ENCODE assay signal across 8 cellular contexts in the genomic region with DNA sequence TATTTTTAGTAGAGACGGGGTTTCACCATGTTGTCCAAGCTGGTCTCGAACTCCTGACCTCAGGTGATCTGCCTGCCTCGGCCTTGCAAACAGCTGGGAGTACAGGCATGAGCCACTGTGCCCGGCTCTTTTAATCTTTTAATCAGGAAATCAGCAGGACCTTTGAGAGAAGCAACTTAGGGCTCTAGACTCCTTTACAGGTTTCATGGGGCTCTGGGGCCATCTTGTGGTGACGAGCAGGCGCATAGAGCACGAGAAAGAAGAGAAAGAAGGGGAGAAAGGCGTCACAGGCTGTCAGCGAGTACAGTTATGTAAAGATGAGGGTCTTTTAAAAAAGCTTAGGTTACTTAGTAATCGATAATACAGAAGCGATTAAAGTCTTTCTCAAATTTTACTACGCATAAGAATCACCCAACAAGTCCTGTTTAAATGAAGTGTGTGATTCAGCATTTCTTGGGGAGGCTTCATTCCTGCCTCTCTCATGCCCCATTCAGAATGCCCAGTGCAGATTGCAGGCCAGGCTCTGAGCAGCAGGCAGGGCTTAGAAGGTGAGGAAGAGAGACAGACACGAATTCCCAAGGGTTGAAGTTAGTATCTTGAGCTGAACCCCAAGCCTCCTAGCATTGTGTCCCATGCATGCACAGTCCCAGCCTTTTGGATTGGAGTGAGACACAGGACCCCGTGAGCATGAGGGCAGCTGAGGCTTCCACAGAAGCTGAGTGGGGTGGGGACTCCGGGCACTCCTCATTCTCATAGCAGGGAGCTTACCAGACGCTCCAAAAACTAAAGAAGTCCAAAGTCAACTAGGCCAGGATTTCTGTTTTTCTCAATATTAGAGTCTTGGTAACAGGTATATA. TPM values are rescaled to one million over a fixed set of nuclear protein-coding genes. Genes with fewer than 3 reads are reported as not detected.
DNase-seq lines count a peak whose midpoint lies in the region; ATAC-seq and TF ChIP-seq lines count a peak whose summit lies in the region.

No MANE protein-coding gene starts in this region.

- TF ChIP-seq EP300 in Ishikawa (IDR thresholded peaks at IDR 0.05; ENCODE audit: borderline replicate concordance), result no peak

- no peaks in the 10 kb centered on the region for H3K9me3 ChIP-seq in Peyer's patch

- TF ChIP-seq CTCF in Peyer's patch (IDR thresholded peaks at IDR 0.05), result peak in 4 of 6 experiments; percentile 63 to 89 (median 85)

- H3K36me3 ChIP-seq in Peyer's patch, result no peaks in the 10 kb centered on the region

- peaks cover 0 to 14% (median 0%) of the 10 kb centered on the region in 4 donors for H3K4me1 ChIP-seq in Peyer's patch

- H3K27me3 ChIP-seq in Peyer's patch, result no peaks in the 10 kb centered on the region

- no peak overlapping the region for H3K4me3 ChIP-seq in Peyer's patch

- ATAC-seq in GM21390 (IDR thresholded peaks at IDR 0.05; ENCODE audit: unreplicated experiment) (peak; percentile 87), GM18505 (IDR thresholded peaks at IDR 0.05; ENCODE audit: unreplicated experiment) (no peak)

- DNase-seq in DMS79 treated with DMSO at 0.1 percent for 48 hours (lab: John Stamatoyannopoulos, UW), result peak; percentile 4
- DNase-seq in Peyer's patch, result peak; percentile 42 to 86 (median 67)
- DNase-seq in activated naive CD4-positive, alpha-beta T cell treated with anti-CD3 and anti-CD28 coated beads, Interleukin-2, amount 50 U/mL, for 16 hours, result peak; percentile 58
- DNase-seq in glomerular visceral epithelial cell (ENCODE audit: extremely low spot score), result peak; percentile 86
- peak; percentile 88 for DNase-seq in pons (ENCODE audit: low spot score)

- peak; percentile 87 for TF ChIP-seq RAD21 in Ishikawa (IDR thresholded peaks at IDR 0.05; ENCODE audit: low read depth)

- TF ChIP-seq POLR2A in Peyer's patch (IDR thresholded peaks at IDR 0.05) (no peak), GM18505 (IDR thresholded peaks at IDR 0.05; ENCODE audit: borderline replicate concordance, extremely low read depth, insufficient read depth, insufficient read length) (no peak)

- no peak overlapping the region for H3K27ac ChIP-seq in Peyer's patch

TF ChIP-seq in Ishikawa, 13 proteins besides CTCF, POLR2A, EP300 and RAD21:
- TF ChIP-seq EGR1 (IDR thresholded peaks at IDR 0.05), result no peak
- TF ChIP-seq TCF12 (IDR thresholded peaks at IDR 0.05; ENCODE audit: low read depth), result no peak
- no peak for TF ChIP-seq NFIC (IDR thresholded peaks at IDR 0.05)
- no peak for TF ChIP-seq YY1 (IDR thresholded peaks at IDR 0.05; ENCODE audit: low read depth)
- TF ChIP-seq CREB1 (IDR thresholded peaks at IDR 0.05; ENCODE audit: low read depth), result no peak
- TF ChIP-seq, protein P1, sequence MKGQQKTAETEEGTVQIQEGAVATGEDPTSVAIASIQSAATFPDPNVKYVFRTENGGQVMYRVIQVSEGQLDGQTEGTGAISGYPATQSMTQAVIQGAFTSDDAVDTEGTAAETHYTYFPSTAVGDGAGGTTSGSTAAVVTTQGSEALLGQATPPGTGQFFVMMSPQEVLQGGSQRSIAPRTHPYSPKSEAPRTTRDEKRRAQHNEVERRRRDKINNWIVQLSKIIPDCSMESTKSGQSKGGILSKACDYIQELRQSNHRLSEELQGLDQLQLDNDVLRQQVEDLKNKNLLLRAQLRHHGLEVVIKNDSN (IDR thresholded peaks at IDR 0.05), result no peak
- TF ChIP-seq, protein P2, sequence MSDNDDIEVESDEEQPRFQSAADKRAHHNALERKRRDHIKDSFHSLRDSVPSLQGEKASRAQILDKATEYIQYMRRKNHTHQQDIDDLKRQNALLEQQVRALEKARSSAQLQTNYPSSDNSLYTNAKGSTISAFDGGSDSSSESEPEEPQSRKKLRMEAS (IDR thresholded peaks at IDR 0.05), result no peak
- no peak for TF ChIP-seq ZBTB7A (IDR thresholded peaks at IDR 0.05; ENCODE audit: low read depth)
- no peak for TF ChIP-seq TAF1 (IDR thresholded peaks at IDR 0.05; ENCODE audit: low read depth)

RNA-seq across cellular contexts. Expression of a gene that starts 23.6 kb away (rescaled TPM):
- total RNA-seq in Peyer's patch, result 100 to 1,000 TPM in 1 of 4 donors, 10 to 100 TPM in 3; 79.0 to 130 (median 87.9) TPM

Comparison
In these comparisons a context has a peak if more than half of its experiments do, and no peak if none do; other contexts are left out.
1. DNase-seq: peak in every context shown above with its lines; median percentile 88 in pons; 86 in glomerular visceral epithelial cell; 67 in Peyer's patch; 58 in activated naive CD4-positive, alpha-beta T cell treated with anti-CD3 and anti-CD28 coated beads, Interleukin-2, amount 50 U/mL, for 16 hours; 4 in DMS79 treated with DMSO at 0.1 percent for 48 hours.